ENCODE assay signal across 15 cellular contexts in the genomic region with DNA sequence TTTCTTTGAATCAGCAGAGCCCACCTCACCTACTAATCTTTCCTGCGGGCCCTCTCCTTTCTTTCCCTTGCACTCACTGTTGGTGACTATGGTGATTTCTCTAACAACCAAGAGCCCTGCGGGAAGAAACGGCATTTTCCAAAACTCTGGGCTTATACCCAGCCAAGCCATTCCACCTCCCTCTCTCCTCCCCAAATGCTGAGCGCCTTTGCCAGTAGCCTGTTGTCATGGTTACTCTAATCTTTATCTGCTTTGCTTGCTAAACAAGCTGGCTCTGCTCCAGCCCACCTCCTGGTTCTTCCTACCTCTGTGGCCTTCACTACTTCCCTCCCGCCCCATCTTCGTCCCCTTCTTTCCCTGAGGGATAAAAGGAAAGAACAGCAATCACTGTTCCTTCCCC.
DNase-seq lines count a peak whose midpoint lies in the region; ATAC-seq and TF ChIP-seq lines count a peak whose summit lies in the region.
"Had no signal": no experiment of that assay in that cellular context is flagged by ENCODE, and none has a peak within 500 bp of the region (broad histone marks: within the 10 kb centered on the region; RNA-seq: fewer than 3 reads in every experiment).

No MANE protein-coding gene starts in this region.

- TF ChIP-seq CTCF in dorsolateral prefrontal cortex (IDR thresholded peaks at IDR 0.05 in 54 of 56, conservative IDR thresholded peaks at IDR 0.05 in 2 of 56; ENCODE audit: low read depth in 1 of 56, partially characterized antibody in 56 of 56) = no peak
- no peak for TF ChIP-seq CTCF in omental fat pad (IDR thresholded peaks at IDR 0.05)

- peak; percentile 55 for ATAC-seq in omental fat pad (ENCODE audit: low FRiP score)
- ATAC-seq in esophagus mucosa = no peak
- ATAC-seq: activated T-cell treated with anti-CD3 and anti-CD28 coated beads, Interleukin-2, amount 50 U/mL, for 4 hours had no signal

- no peak overlapping the region for H3K9ac ChIP-seq in NT2/D1 (ENCODE audit: insufficient read length, low read depth)

- intact Hi-C loops in dorsolateral prefrontal cortex (cut with DNase I) = no loop called here

- H3K27me3 ChIP-seq in NT2/D1 (ENCODE audit: insufficient read depth, insufficient read length) = no peaks in the 10 kb centered on the region
- peaks cover 0 to 2% (median 0%) of the 10 kb centered on the region in 45 donors for H3K27me3 ChIP-seq in dorsolateral prefrontal cortex

- no peaks in the 10 kb centered on the region for H3K4me1 ChIP-seq in NT2/D1 (ENCODE audit: insufficient read depth, insufficient read length)

- H3K4me3 ChIP-seq in NT2/D1 (ENCODE audit: insufficient read length, low read depth) (no peak overlapping the region), dorsolateral prefrontal cortex (peak overlapping the region in 7 of 59 donors; percentile 3 to 18 (median 12))

- DNase-seq in NCI-H2081 (lab: John Stamatoyannopoulos, UW) = peak; percentile 38 to 49
- DNase-seq in NCI-H2081 treated with DMSO at 0.1 percent for 48 hours (lab: John Stamatoyannopoulos, UW) = no peak
- peak; percentile 70 for DNase-seq in NT2/D1 (ENCODE audit: low read depth, low spot score)
- DNase-seq in dorsolateral prefrontal cortex = peak; percentile 21 to 68 (median 60)
- DNase-seq in omental fat pad (ENCODE audit: low spot score) = no peak
- no peak for DNase-seq in SKM-1 treated with dmso at 0.1 percent for 144 hours (lab: John Stamatoyannopoulos, UW; ENCODE audit: unreplicated experiment)
- DNase-seq in HuH-7 (ENCODE audit: low spot score) = no peak
- DNase-seq: activated CD4-positive, alpha-beta T cell treated with anti-CD3 and anti-CD28 coated beads, Interleukin-2, amount 10 ng/mL, durations not matched to agents 24 days and 14 days; activated T-cell treated with anti-CD3 and anti-CD28 coated beads, Interleukin-2, amount 50 U/mL, for 4 hours; effector CD4-positive, alpha-beta T cell; foreskin fibroblast; Karpas-422; NCI-H446 treated with DMSO at 0.1 percent for 48 hours; T-helper 2 cell had no signal

- H3K9me3 ChIP-seq in NT2/D1 (ENCODE audit: insufficient read depth, low read length) = no peaks in the 10 kb centered on the region

- H3K36me3 ChIP-seq in NT2/D1 (ENCODE audit: insufficient read depth, insufficient read length, low read length) = no peaks in the 10 kb centered on the region

- peak overlapping the region in 49 of 59 donors; percentile 6 to 79 (median 57) for H3K27ac ChIP-seq in dorsolateral prefrontal cortex

Comparison
In these comparisons a context has a peak if more than half of its experiments do, and no peak if none do; other contexts are left out.
1. DNase-seq: peak in NCI-H2081 (2 of 2), NT2/D1 (single experiment) and dorsolateral prefrontal cortex (10 of 10); none in NCI-H2081 treated with DMSO at 0.1 percent for 48 hours (single experiment), omental fat pad (single experiment), SKM-1 treated with dmso at 0.1 percent for 144 hours (single experiment) and HuH-7 (single experiment).